In genomic region chr21:35565204-35565611, GRCh38 we compare ENCODE assay signal across 9 cellular contexts.
DNase-seq lines count a peak whose midpoint lies in the region; ATAC-seq, FAIRE-seq and TF ChIP-seq lines count a peak whose summit lies in the region.
"Had no signal": no experiment of that assay in that cellular context is flagged by ENCODE, and none has a peak within 500 bp of the region (broad histone marks: within the 10 kb centered on the region; RNA-seq: fewer than 3 reads in every experiment).

No MANE protein-coding gene starts in this region.

- no peaks in the 10 kb centered on the region for H3K36me3 ChIP-seq in pancreas

- DNase-seq in Daoy (ENCODE audit: low read depth) (peak; percentile 88), RCC 7860 (ENCODE audit: low spot score) (peak; percentile 68), epithelial cell of prostate (ENCODE audit: low read depth, low spot score) (peak; percentile 69), pancreas (peak in 4 of 6 donors; percentile 7 to 47 (median 26)), putamen (ENCODE audit: low spot score) (no peak)
- DNase-seq: stimulated activated naive CD4-positive, alpha-beta T cell had no signal

- WGBS in pancreas, 2 donors = 25 to 36% methylated on average over 5 of the region's 5 CpGs

- no peaks in the 10 kb centered on the region for H3K27me3 ChIP-seq in pancreas

- peak; percentile 59 for FAIRE-seq in RCC 7860 (lab: Jason Lieb, UNC)
- no peak for FAIRE-seq in pancreas (lab: Jason Lieb, UNC)

- no peaks in the 10 kb centered on the region for H3K9me3 ChIP-seq in pancreas

- ATAC-seq in pancreas (peak; percentile 60 to 91 (median 84)), GM21423 (IDR thresholded peaks at IDR 0.05; ENCODE audit: unreplicated experiment) (no peak), GM21390 (IDR thresholded peaks at IDR 0.05; ENCODE audit: unreplicated experiment) (no peak), GM21367 (IDR thresholded peaks at IDR 0.05; ENCODE audit: unreplicated experiment) (no peak)

- no peak for TF ChIP-seq CTCF in pancreas (IDR thresholded peaks at IDR 0.05)

- H3K4me3 ChIP-seq in pancreas = no peak overlapping the region

- intact Hi-C loops in pancreas (cut with DNase I) = no loop called here

- H3K27ac ChIP-seq in epithelial cell of prostate (peak overlapping the region; percentile 25), pancreas (no peak overlapping the region)

- H3K4me1 ChIP-seq in pancreas = peaks cover 0 to 7% (median 0%) of the 10 kb centered on the region in 3 donors

Comparison
In these comparisons a context has a peak if more than half of its experiments do, and no peak if none do; other contexts are left out.
1. ATAC-seq: peak in pancreas (4 of 4); none in GM21423 (single experiment), GM21390 (single experiment) and GM21367 (single experiment).